In genomic region chr13:33871207-33872004, GRCh38 we compare ENCODE assay signal across 28 cellular contexts.
"Had no signal": no experiment of that assay in that cellular context is flagged by ENCODE, and none has a peak within 500 bp of the region (broad histone marks: within the 10 kb centered on the region; RNA-seq: fewer than 3 reads in every experiment).

No MANE protein-coding gene starts in this region.

- H3K9me3 ChIP-seq: gastrocnemius medialis, pancreas, right atrium auricular region, suprapubic skin, tibial artery, upper lobe of right lung had no signal

- H3K27ac ChIP-seq: gastrocnemius medialis, right atrium auricular region, stomach, suprapubic skin, tibial artery, upper lobe of right lung had no signal

- H3K4me1 ChIP-seq: right atrium auricular region, stomach, suprapubic skin, tibial artery, upper lobe of right lung had no signal

- H3K27me3 Mint-ChIP-seq: activated CD4-positive, alpha-beta T cell treated with anti-CD3 and anti-CD28 coated beads for 36 hours; activated naive CD8-positive, alpha-beta T cell treated with anti-CD3 and anti-CD28 coated beads for 36 hours; naive thymus-derived CD4-positive, alpha-beta T cell; stimulated activated naive B cell treated with anti-CD40 and anti-IgM and Interleukin-4, amounts not matched to agents 10 μg/mL and 1 μg/mL and 100 μg/mL, for 72 hours had no signal

- DNase-seq: activated CD4-positive, alpha-beta T cell treated with anti-CD3 and anti-CD28 coated beads for 36 hours; activated CD4-positive, CD25-positive, alpha-beta regulatory T cell; activated CD8-positive, alpha-beta memory T cell treated with anti-CD3 and anti-CD28 coated beads for 24 hours; activated effector memory CD4-positive, alpha-beta T cell treated with anti-CD3 and anti-CD28 coated beads, Interleukin-2, amount 50 U/mL, for 16 hours; activated naive CD4-positive, alpha-beta T cell treated with anti-CD3 and anti-CD28 coated beads for 36 hours; activated naive CD8-positive, alpha-beta T cell treated with anti-CD3 and anti-CD28 coated beads for 36 hours; amniotic stem cell; central memory CD4-positive, alpha-beta T cell; dermis blood vessel endothelial cell; effector CD4-positive, alpha-beta T cell; gastrocnemius medialis; glutamatergic neuron; islet precursor cell; midbrain; naive thymus-derived CD4-positive, alpha-beta T cell; nucleus accumbens; stimulated activated CD4-positive, alpha-beta T cell treated with anti-CD3 and anti-CD28 coated beads, Interleukin-15, amount 100 ng/mL, for 24 hours; stimulated activated CD4-positive, alpha-beta T cell treated with anti-CD3 and anti-CD28 coated beads, Interleukin-2, amount 100 ng/mL, for 24 hours; stimulated activated naive B cell treated with anti-CD40 and anti-IgM and Interleukin-4, amounts not matched to agents 10 μg/mL and 1 μg/mL and 100 μg/mL, for 72 hours; stomach; T-helper 1 cell; tibial artery; upper lobe of right lung had no signal

- H3K4me3 ChIP-seq: gastrocnemius medialis, pancreas, right atrium auricular region, stomach, suprapubic skin, tibial artery, upper lobe of right lung had no signal

- H3K4me1 Mint-ChIP-seq: activated CD4-positive, alpha-beta T cell treated with anti-CD3 and anti-CD28 coated beads for 36 hours; activated naive CD8-positive, alpha-beta T cell treated with anti-CD3 and anti-CD28 coated beads for 36 hours; stimulated activated naive B cell treated with anti-CD40 and anti-IgM and Interleukin-4, amounts not matched to agents 10 μg/mL and 1 μg/mL and 100 μg/mL, for 72 hours had no signal

- H3K27ac Mint-ChIP-seq: activated CD4-positive, alpha-beta T cell treated with anti-CD3 and anti-CD28 coated beads for 36 hours; activated naive CD4-positive, alpha-beta T cell treated with anti-CD3 and anti-CD28 coated beads for 36 hours; activated naive CD8-positive, alpha-beta T cell treated with anti-CD3 and anti-CD28 coated beads for 36 hours; activated T-helper 1 cell treated with anti-CD3 and anti-CD28 coated beads, Interleukin-12 subunit alpha, Interleukin-12 subunit beta, Interleukin-2, Interleukin-4 antibody, amounts not matched to agents 30 ng/mL and 10 ng/mL and 1 ng/mL, durations not matched to agents 14 hours and 24 hours and 36 hours; stimulated activated naive B cell treated with anti-CD40 and anti-IgM and Interleukin-4, amounts not matched to agents 10 μg/mL and 1 μg/mL and 100 μg/mL, for 72 hours; T-helper 2 cell treated with Interferon-gamma antibody and Interleukin-4, amounts not matched to agents 5 μg/mL and 100 μg/mL, for 36 hours had no signal

- H3K27me3 ChIP-seq: gastrocnemius medialis, pancreas, right atrium auricular region, stomach, suprapubic skin, tibial artery, upper lobe of right lung had no signal

- H3K36me3 ChIP-seq: gastrocnemius medialis, pancreas, right atrium auricular region, stomach, suprapubic skin, tibial artery, upper lobe of right lung had no signal

- H3K9me3 Mint-ChIP-seq: activated naive CD4-positive, alpha-beta T cell treated with anti-CD3 and anti-CD28 coated beads for 36 hours; activated naive CD8-positive, alpha-beta T cell treated with anti-CD3 and anti-CD28 coated beads for 36 hours; activated T-helper 1 cell treated with anti-CD3 and anti-CD28 coated beads, Interleukin-12 subunit alpha, Interleukin-12 subunit beta, Interleukin-2, Interleukin-4 antibody, amounts not matched to agents 30 ng/mL and 10 ng/mL and 1 ng/mL, durations not matched to agents 14 hours and 24 hours and 36 hours; stimulated activated naive B cell treated with anti-CD40 and anti-IgM and Interleukin-4, amounts not matched to agents 10 μg/mL and 1 μg/mL and 100 μg/mL, for 72 hours; T-helper 2 cell treated with Interferon-gamma antibody and Interleukin-4, amounts not matched to agents 5 μg/mL and 100 μg/mL, for 36 hours had no signal

- H3K4me3 Mint-ChIP-seq: activated CD4-positive, alpha-beta T cell treated with anti-CD3 and anti-CD28 coated beads for 36 hours; activated naive CD4-positive, alpha-beta T cell treated with anti-CD3 and anti-CD28 coated beads for 36 hours; activated naive CD8-positive, alpha-beta T cell treated with anti-CD3 and anti-CD28 coated beads for 36 hours; activated T-helper 1 cell treated with anti-CD3 and anti-CD28 coated beads, Interleukin-12 subunit alpha, Interleukin-12 subunit beta, Interleukin-2, Interleukin-4 antibody, amounts not matched to agents 30 ng/mL and 10 ng/mL and 1 ng/mL, durations not matched to agents 14 hours and 24 hours and 36 hours; naive thymus-derived CD4-positive, alpha-beta T cell; stimulated activated naive B cell treated with anti-CD40 and anti-IgM and Interleukin-4, amounts not matched to agents 10 μg/mL and 1 μg/mL and 100 μg/mL, for 72 hours; T-helper 2 cell treated with Interferon-gamma antibody and Interleukin-4, amounts not matched to agents 5 μg/mL and 100 μg/mL, for 36 hours had no signal
